16 cellular contexts compared by ENCODE assay signal in the genomic region with DNA sequence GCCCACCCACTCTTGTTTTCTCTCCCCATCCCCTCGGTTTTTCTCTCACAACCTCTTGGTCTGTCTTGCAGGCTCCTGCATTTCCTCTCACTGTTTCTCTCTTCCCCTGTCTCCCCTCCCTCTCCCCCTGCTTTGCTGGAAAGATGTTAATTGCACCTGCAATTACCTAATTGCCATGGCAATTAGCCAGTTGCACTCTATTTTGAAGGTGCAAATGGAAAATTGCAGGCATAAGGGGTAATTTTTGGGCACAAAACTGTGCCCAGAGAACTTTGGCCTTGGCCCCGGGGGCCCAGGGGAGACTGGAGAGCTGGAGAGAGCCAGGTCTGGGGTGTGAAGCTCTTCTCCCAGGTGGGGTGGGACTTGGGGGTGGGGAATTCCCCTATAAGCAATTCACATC.
"Had no signal": no experiment of that assay in that cellular context is flagged by ENCODE, and none has a peak within 500 bp of the region (broad histone marks: within the 10 kb centered on the region; RNA-seq: fewer than 3 reads in every experiment).

No MANE protein-coding gene starts in this region.

- H3K36me3 Mint-ChIP-seq: WTC11 had no signal

- DNase-seq: activated CD4-positive, alpha-beta T cell treated with anti-CD3 and anti-CD28 coated beads, Interleukin-2, amount 10 ng/mL, durations not matched to agents 24 days and 14 days; activated CD8-positive, alpha-beta memory T cell treated with anti-CD3 and anti-CD28 coated beads, Interleukin-2, amount 50 U/mL, for 4 hours; activated naive CD4-positive, alpha-beta T cell treated with anti-CD3 and anti-CD28 coated beads for 36 hours; activated T-cell treated with anti-CD3 and anti-CD28 coated beads, Interleukin-2, amount 50 U/mL, for 4 hours; colonic mucosa; foreskin keratinocyte; glutamatergic neuron; left lung; mammary epithelial cell; transverse colon; uterus had no signal

- H3K27me3 ChIP-seq: colonic mucosa, left lung, transverse colon, uterus had no signal

- H3K9me3 ChIP-seq: colonic mucosa, left lung, psoas muscle, transverse colon, uterus had no signal

- H3K36me3 ChIP-seq: colonic mucosa, left lung, transverse colon, uterus had no signal

- H3K27ac Mint-ChIP-seq: activated CD4-positive, alpha-beta T cell treated with anti-CD3 and anti-CD28 coated beads, Interleukin-2, amount 10 ng/mL, durations not matched to agents 24 days and 14 days; activated naive CD4-positive, alpha-beta T cell treated with anti-CD3 and anti-CD28 coated beads for 36 hours; stimulated activated naive CD8-positive, alpha-beta T cell treated with anti-CD3 and anti-CD28 coated beads, Interleukin-15, Interleukin-2, amounts not matched to agents 100 ng/mL and 50 ng/mL, for 24 hours; WTC11 had no signal

- H3K4me3 ChIP-seq: colonic mucosa, left lung, psoas muscle, transverse colon, uterus had no signal

- H3K4me3 Mint-ChIP-seq: activated CD4-positive, alpha-beta T cell treated with anti-CD3 and anti-CD28 coated beads, Interleukin-2, amount 10 ng/mL, durations not matched to agents 24 days and 14 days; activated naive CD4-positive, alpha-beta T cell treated with anti-CD3 and anti-CD28 coated beads for 36 hours; activated T-cell treated with anti-CD3 and anti-CD28 coated beads, Interleukin-2, amount 50 U/mL, for 4 hours; central memory CD8-positive, alpha-beta T cell; stimulated activated naive CD8-positive, alpha-beta T cell treated with anti-CD3 and anti-CD28 coated beads, Interleukin-15, Interleukin-2, amounts not matched to agents 100 ng/mL and 50 ng/mL, for 24 hours; WTC11 had no signal

- H3K27ac ChIP-seq: colonic mucosa, foreskin keratinocyte, left lung, psoas muscle, transverse colon, uterus had no signal

- H3K4me1 ChIP-seq: colonic mucosa, foreskin keratinocyte had no signal

- ATAC-seq: activated T-cell treated with anti-CD3 and anti-CD28 coated beads, Interleukin-2, amount 50 U/mL, for 4 hours; foreskin keratinocyte; left lung; psoas muscle; right cardiac atrium; WTC11 had no signal

- H3K9me3 Mint-ChIP-seq: activated CD4-positive, alpha-beta T cell treated with anti-CD3 and anti-CD28 coated beads, Interleukin-2, amount 10 ng/mL, durations not matched to agents 24 days and 14 days; activated naive CD4-positive, alpha-beta T cell treated with anti-CD3 and anti-CD28 coated beads for 36 hours; activated T-cell treated with anti-CD3 and anti-CD28 coated beads, Interleukin-2, amount 50 U/mL, for 4 hours; central memory CD8-positive, alpha-beta T cell; stimulated activated naive CD8-positive, alpha-beta T cell treated with anti-CD3 and anti-CD28 coated beads, Interleukin-15, Interleukin-2, amounts not matched to agents 100 ng/mL and 50 ng/mL, for 24 hours; WTC11 had no signal
